Comparison of ENCODE assay signal across 1 cellular context in the genomic region with DNA sequence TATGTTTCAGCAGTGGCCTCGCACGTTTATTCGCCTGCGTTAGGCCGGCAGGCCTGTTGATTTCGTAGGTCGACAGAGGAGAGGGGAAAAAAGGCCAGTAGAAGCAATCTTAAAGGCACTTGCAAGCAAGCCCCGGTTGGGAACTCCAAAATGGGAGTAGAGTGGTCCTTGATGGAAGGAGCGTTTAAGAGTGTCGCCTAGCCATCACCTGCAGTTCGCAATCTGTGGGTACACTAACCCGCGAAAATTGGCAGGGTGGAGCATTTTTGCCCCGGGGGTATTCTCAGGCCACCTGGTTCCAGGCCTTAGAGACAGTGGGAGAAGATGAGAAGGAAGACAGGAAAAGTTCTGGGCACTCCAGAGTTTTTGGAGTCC.
TF ChIP-seq lines count a peak whose summit lies in the region.

No MANE protein-coding gene starts in this region.

TF ChIP-seq in SK-N-SH, 30 proteins besides CTCF, POLR2A, EP300 and RAD21:
- TF ChIP-seq REST (IDR thresholded peaks at IDR 0.05; ENCODE audit: low read depth, low read length) (no peak), CHD2 (IDR thresholded peaks at IDR 0.05; ENCODE audit: low read length, partially characterized antibody) (no peak), ZBTB33 (IDR thresholded peaks at IDR 0.05; ENCODE audit: borderline replicate concordance, low read depth) (no peak), TCF12 (IDR thresholded peaks at IDR 0.05) (no peak), RFX5 (IDR thresholded peaks at IDR 0.05; ENCODE audit: low read length) (no peak), JUND (IDR thresholded peaks at IDR 0.05) (no peak), RCOR1 (IDR thresholded peaks at IDR 0.05; ENCODE audit: low read length) (no peak), MEF2A (IDR thresholded peaks at IDR 0.05; ENCODE audit: borderline replicate concordance, low read depth) (no peak), GATA2 (CRISPR knock-in tag; IDR thresholded peaks at IDR 0.05) (no peak), SIN3A (IDR thresholded peaks at IDR 0.05; ENCODE audit: borderline replicate concordance, low read depth, low read length) (no peak), NFIC (IDR thresholded peaks at IDR 0.05; ENCODE audit: borderline replicate concordance) (no peak), ELF1 (IDR thresholded peaks at IDR 0.05) (no peak)
TF ChIP-seq in SK-N-SH: peak in this region for 0.
